27 cellular contexts compared by ENCODE assay signal in the genomic region with DNA sequence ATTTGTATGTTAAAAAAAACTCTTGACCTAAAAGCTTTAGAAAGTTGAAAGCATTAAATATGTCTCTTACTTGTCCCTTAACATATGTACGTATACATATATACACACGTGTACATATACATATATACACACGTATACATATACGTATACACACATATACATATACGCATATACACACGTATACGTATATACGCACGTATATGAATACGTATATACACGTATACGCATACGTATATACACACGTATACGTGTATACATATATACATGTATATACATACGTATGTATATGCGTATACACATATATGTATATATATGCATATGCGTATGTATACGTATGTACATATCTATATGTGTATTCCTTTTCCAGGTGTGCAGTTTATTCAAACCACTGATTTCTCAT. TPM values are rescaled to one million over a fixed set of nuclear protein-coding genes. Genes with fewer than 3 reads are reported as not detected.
DNase-seq lines count a peak whose midpoint lies in the region; ATAC-seq, FAIRE-seq and TF ChIP-seq lines count a peak whose summit lies in the region.
"Had no signal": no experiment of that assay in that cellular context is flagged by ENCODE, and none has a peak within 500 bp of the region (broad histone marks: within the 10 kb centered on the region; RNA-seq: fewer than 3 reads in every experiment).

No MANE protein-coding gene starts in this region.

- H3K36me3 ChIP-seq in CD4-positive, alpha-beta memory T cell (ENCODE audit: insufficient read depth, low read length) = no peaks in the 10 kb centered on the region
- H3K36me3 ChIP-seq in GM23248 (ENCODE audit: low read depth) = no peaks in the 10 kb centered on the region; the same call in 1 of the 2 replicates
- H3K36me3 ChIP-seq in astrocyte (ENCODE audit: insufficient read depth, low read length) = no peaks in the 10 kb centered on the region
- H3K36me3 ChIP-seq in colonic mucosa = no peaks in the 10 kb centered on the region
- H3K36me3 ChIP-seq: ascending aorta, vagina had no signal

- peaks cover 12 to 68% (median 44%) of the 10 kb centered on the region in 4 donors for H3K4me1 Mint-ChIP-seq in CD4-positive, alpha-beta memory T cell
- H3K4me1 Mint-ChIP-seq in astrocyte (ENCODE audit: low read depth, unreplicated experiment) (peaks cover 2% of the 10 kb centered on the region), nephron (peaks cover 12% of the 10 kb centered on the region)
- H3K4me1 Mint-ChIP-seq: endodermal cell had no signal

- no peak overlapping the region for H3K9ac ChIP-seq in GM23248
- no peak overlapping the region for H3K9ac ChIP-seq in astrocyte (ENCODE audit: low read length)
- no peak overlapping the region for H3K9ac ChIP-seq in colonic mucosa (ENCODE audit: low read depth in 2 of 2, low read length in 2 of 2)

- no peaks in the 10 kb centered on the region for H3K9me3 Mint-ChIP-seq in CD4-positive, alpha-beta memory T cell
- H3K9me3 Mint-ChIP-seq in astrocyte (ENCODE audit: unreplicated experiment) = no peaks in the 10 kb centered on the region
- H3K9me3 Mint-ChIP-seq in nephron = peaks cover 13% of the 10 kb centered on the region
- H3K9me3 Mint-ChIP-seq: activated naive CD4-positive, alpha-beta T cell treated with anti-CD3 and anti-CD28 coated beads, Interleukin-2, amount 10 ng/mL, durations not matched to agents 7 days and 5 days; stimulated activated naive CD8-positive, alpha-beta T cell treated with anti-CD3 and anti-CD28 coated beads, Interleukin-15, Interleukin-2, amounts not matched to agents 100 ng/mL and 50 ng/mL, for 24 hours had no signal

- H3K4me2 ChIP-seq in GM23248 (ENCODE audit: unreplicated experiment) (peak overlapping the region; percentile 28), astrocyte (ENCODE audit: low read length) (no peak overlapping the region)

- peaks cover 41% of the 10 kb centered on the region for H3K4me1 ChIP-seq in CD4-positive, alpha-beta memory T cell (ENCODE audit: insufficient read depth, low read length)
- peaks cover 5% of the 10 kb centered on the region; the same call in 1 of the 2 replicates for H3K4me1 ChIP-seq in GM23248 (ENCODE audit: insufficient read depth)
- no peaks in the 10 kb centered on the region for H3K4me1 ChIP-seq in astrocyte (ENCODE audit: insufficient read depth, low read length)
- H3K4me1 ChIP-seq in colonic mucosa = peaks cover 14% of the 10 kb centered on the region

- WGBS in GM23248 (ENCODE audit: low coverage in 1 of 2, low lambda C conversion rate in 2 of 2, missing lambda C conversion rate in 2 of 2), 2 experiments = 95 to 97% methylated on average over 19 of the region's 19 CpGs

- no peak overlapping the region for H2AFZ ChIP-seq in GM23248
- no peak overlapping the region for H2AFZ ChIP-seq in astrocyte (ENCODE audit: low read depth, low read length)

- no peak overlapping the region for H3K27ac ChIP-seq in CD4-positive, alpha-beta memory T cell (ENCODE audit: low read depth, low read length)
- H3K27ac ChIP-seq in GM23248 = no peak overlapping the region
- no peak overlapping the region for H3K27ac ChIP-seq in astrocyte (ENCODE audit: low read depth, low read length)
- H3K27ac ChIP-seq in colonic mucosa = no peak overlapping the region
- H3K27ac ChIP-seq: ascending aorta had no signal

- no peaks in the 10 kb centered on the region for H3K27me3 ChIP-seq in CD4-positive, alpha-beta memory T cell (ENCODE audit: insufficient read depth, low read length)
- no peaks in the 10 kb centered on the region for H3K27me3 ChIP-seq in GM23248 (replicated peaks; ENCODE audit: insufficient read depth)
- no peaks in the 10 kb centered on the region for H3K27me3 ChIP-seq in astrocyte (ENCODE audit: insufficient read depth, low read length)
- H3K27me3 ChIP-seq in colonic mucosa = no peaks in the 10 kb centered on the region
- H3K27me3 ChIP-seq: ascending aorta, vagina had no signal

- H3K9me2 ChIP-seq in GM23248 (ENCODE audit: insufficient read depth) = no peaks in the 10 kb centered on the region

- no peak for DNase-seq in CD4-positive, alpha-beta memory T cell
- DNase-seq in GM23248 = no peak
- no peak for DNase-seq in astrocyte (ENCODE audit: low read depth)
- DNase-seq in activated gamma-delta T cell (lab: John Stamatoyannopoulos, UW) = no peak
- no peak for DNase-seq in kidney tubule cell (ENCODE audit: low spot score)
- no peak for DNase-seq in colonic mucosa
- DNase-seq: activated CD8-positive, alpha-beta memory T cell treated with anti-CD3 and anti-CD28 coated beads, Interleukin-2, amount 10 ng/mL, durations not matched to agents 7 days and 5 days; activated naive CD4-positive, alpha-beta T cell treated with anti-CD3 and anti-CD28 coated beads, Interleukin-2, amount 10 ng/mL, durations not matched to agents 7 days and 5 days; activated T-cell treated with anti-CD3 and anti-CD28 coated beads, Interleukin-2, amount 50 U/mL, for 48 hours; caudate nucleus; endodermal cell; foreskin melanocyte; mesendoderm; NCI-H1436; NCI-H446 treated with DMSO at 0.1 percent for 48 hours; T1000 had no signal

- peaks cover 9 to 12% of the 10 kb centered on the region in 2 donors for H3K36me3 Mint-ChIP-seq in CD4-positive, alpha-beta memory T cell
- H3K36me3 Mint-ChIP-seq in astrocyte (ENCODE audit: low read depth, unreplicated experiment) (no peaks in the 10 kb centered on the region), nephron (ENCODE audit: low read depth) (peaks cover 13% of the 10 kb centered on the region)

- H4K20me1 ChIP-seq in GM23248 (ENCODE audit: insufficient read depth) = 0 out of 2 replicates have a peak, but pooled peaks cover 4% of the 10 kb centered on the region
- peaks cover 35% of the 10 kb centered on the region for H4K20me1 ChIP-seq in astrocyte (ENCODE audit: insufficient read depth, low read length)

- H3K9me3 ChIP-seq in CD4-positive, alpha-beta memory T cell (ENCODE audit: control insufficient read depth in 1 of 2, low read length in 2 of 2) = no peaks in the 10 kb centered on the region
- H3K9me3 ChIP-seq in GM23248 (ENCODE audit: low read depth) (no peaks in the 10 kb centered on the region), astrocyte (ENCODE audit: insufficient read depth, low read depth, low read length) (no peaks in the 10 kb centered on the region), colonic mucosa (no peaks in the 10 kb centered on the region)
- H3K9me3 ChIP-seq: ascending aorta, vagina had no signal

- peak; percentile 94 for FAIRE-seq in astrocyte (lab: Jason Lieb, UNC)

- H3K27me3 Mint-ChIP-seq in CD4-positive, alpha-beta memory T cell = no peaks in the 10 kb centered on the region
- H3K27me3 Mint-ChIP-seq in astrocyte (ENCODE audit: low read depth, unreplicated experiment) (no peaks in the 10 kb centered on the region), nephron (ENCODE audit: low read depth) (no peaks in the 10 kb centered on the region)
- H3K27me3 Mint-ChIP-seq: activated CD8-positive, alpha-beta memory T cell treated with anti-CD3 and anti-CD28 coated beads, Interleukin-2, amount 10 ng/mL, durations not matched to agents 7 days and 5 days; activated naive CD4-positive, alpha-beta T cell treated with anti-CD3 and anti-CD28 coated beads, Interleukin-2, amount 10 ng/mL, durations not matched to agents 7 days and 5 days; stimulated activated naive CD8-positive, alpha-beta T cell treated with anti-CD3 and anti-CD28 coated beads, Interleukin-15, Interleukin-2, amounts not matched to agents 100 ng/mL and 50 ng/mL, for 24 hours had no signal

- CTCF ChIA-PET in CD4-positive, alpha-beta memory T cell (lab: Charles Lee; ENCODE audit: partially characterized antibody) = interaction anchor here (0.6 kb wide), 1 partner anchor 31 kb away, joined by 3 read pairs; no protein-coding TSS in a partner anchor

- ATAC-seq in GM19035 (IDR thresholded peaks at IDR 0.05; ENCODE audit: unreplicated experiment) = no peak
- ATAC-seq: activated CD8-positive, alpha-beta memory T cell treated with anti-CD3 and anti-CD28 coated beads, Interleukin-2, amount 10 ng/mL, durations not matched to agents 7 days and 5 days; esophagus mucosa; left lobe of liver had no signal

- peaks cover 12% of the 10 kb centered on the region; the same call in 1 of the 2 replicates for H3F3A ChIP-seq in GM23248 (ENCODE audit: insufficient read depth)

- POLR2A ChIA-PET in CD4-positive, alpha-beta memory T cell (lab: Charles Lee; ENCODE audit: partially characterized antibody) = no interaction called here

- H3K79me2 ChIP-seq in GM23248 (ENCODE audit: insufficient read depth) = peaks cover 84% of the 10 kb centered on the region
- H3K79me2 ChIP-seq in astrocyte (ENCODE audit: insufficient read depth, low read length) = peaks cover 89% of the 10 kb centered on the region

- H3K27ac Mint-ChIP-seq in CD4-positive, alpha-beta memory T cell = peak overlapping the region in 1 of 7 donors; percentile 36
- H3K27ac Mint-ChIP-seq in astrocyte (ENCODE audit: unreplicated experiment) (no peak overlapping the region), nephron (no peak overlapping the region)
- H3K27ac Mint-ChIP-seq: activated CD8-positive, alpha-beta memory T cell treated with anti-CD3 and anti-CD28 coated beads, Interleukin-2, amount 10 ng/mL, durations not matched to agents 7 days and 5 days; endodermal cell; stimulated activated naive CD8-positive, alpha-beta T cell treated with anti-CD3 and anti-CD28 coated beads, Interleukin-15, Interleukin-2, amounts not matched to agents 100 ng/mL and 50 ng/mL, for 24 hours had no signal

- peak overlapping the region in 5 of 8 donors; percentile 25 to 100 (median 53) for H3K4me3 Mint-ChIP-seq in CD4-positive, alpha-beta memory T cell
- H3K4me3 Mint-ChIP-seq in astrocyte (ENCODE audit: unreplicated experiment) (no peak overlapping the region), nephron (peak overlapping the region; percentile 19 to 52 (median 49))

- H3K4me3 ChIP-seq in CD4-positive, alpha-beta memory T cell (ENCODE audit: low read length in 2 of 2) = no peak overlapping the region
- H3K4me3 ChIP-seq in GM23248 (no peak overlapping the region), astrocyte (ENCODE audit: insufficient read depth, low read depth, low read length) (no peak overlapping the region), colonic mucosa (no peak overlapping the region)

- TF ChIP-seq CTCF in astrocyte (IDR thresholded peaks at IDR 0.05; ENCODE audit: insufficient read depth, low read depth, low read length) (no peak), nephron (IDR thresholded peaks at IDR 0.05; ENCODE audit: unreplicated experiment in 3 of 3) (no peak), colonic mucosa (IDR thresholded peaks at IDR 0.05) (no peak)

- in situ Hi-C loops in GM23248 (cut with MboI) = no loop called here

- intact Hi-C loops in CD4-positive, alpha-beta memory T cell (cut with micrococcal nuclease) = loop anchor here (10.0 kb wide), 2 partner anchors 68 to 632 kb away; no protein-coding TSS in a partner anchor
- intact Hi-C loops in colonic mucosa (cut with DNase I) = loop anchor here (10.0 kb wide), 1 partner anchor 188 kb away; no protein-coding TSS in a partner anchor

RNA-seq across cellular contexts. Expression of gene KDM6A, which starts 3.8 kb away (rescaled TPM):
- total RNA-seq in CD4-positive, alpha-beta memory T cell = 10 to 100 TPM; 44.9 to 51.2 TPM
- polyA plus RNA-seq in CD4-positive, alpha-beta memory T cell = 10 to 100 TPM; 12.5 to 23.7 TPM
- total RNA-seq in GM23248 (2014; rRNA removed; shearing (Covaris generic)) = 12.0 and 31.2 TPM in 2 replicates
- polyA plus RNA-seq in GM23248 (2016; fragmentation: Nextera tagmentation; extraction: Ambion mirVana) = 4.5 and 5.8 TPM in 2 replicates
- total RNA-seq in astrocyte (33.6 and 44.0 TPM in 2 replicates), colonic mucosa (10 to 100 TPM; 31.6 to 45.3 TPM)

RNA-seq across cellular contexts. Expression of gene DUSP21, which starts 32.9 kb away (rescaled TPM):
- not detected for total RNA-seq in CD4-positive, alpha-beta memory T cell
- not detected for polyA plus RNA-seq in CD4-positive, alpha-beta memory T cell
- total RNA-seq in GM23248 (2014; rRNA removed; shearing (Covaris generic)) = not detected in 2 replicates
- not detected in 2 replicates for polyA plus RNA-seq in GM23248 (2016; fragmentation: Nextera tagmentation; extraction: Ambion mirVana)
- not detected in 2 replicates for total RNA-seq in astrocyte
- not detected for total RNA-seq in colonic mucosa
- total RNA-seq: activated CD8-positive, alpha-beta memory T cell treated with anti-CD3 and anti-CD28 coated beads, Interleukin-2, amount 10 ng/mL, durations not matched to agents 7 days and 5 days; ascending aorta; endodermal cell; esophagus mucosa; left lobe of liver; osteoblast; renal cortical epithelial cell; skeletal muscle tissue; vagina had no signal
- polyA plus RNA-seq: thymus had no signal
